In the genomic region with DNA sequence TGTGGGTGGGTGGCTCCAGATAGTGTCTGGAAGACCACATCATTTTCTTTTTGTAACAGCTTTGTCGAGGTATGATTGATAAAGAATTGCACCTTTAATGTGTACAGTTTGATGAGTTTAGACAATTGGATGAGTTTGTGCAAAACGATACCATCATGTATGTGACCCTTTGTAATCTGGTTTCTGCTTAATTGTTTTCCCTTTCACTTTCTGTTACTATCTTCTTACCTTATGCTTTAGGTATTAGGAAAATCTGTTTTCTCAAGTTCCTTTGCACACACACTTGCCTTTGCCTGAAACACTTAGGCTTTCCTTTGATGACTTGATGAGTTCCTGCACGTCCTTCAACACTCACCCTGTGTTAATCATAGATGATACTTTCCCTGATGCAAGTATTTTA, we compare ENCODE assay signal across 28 cellular contexts. TPM values are rescaled to one million over a fixed set of nuclear protein-coding genes. Genes with fewer than 3 reads are reported as not detected.
"Had no signal": no experiment of that assay in that cellular context is flagged by ENCODE, and none has a peak within 500 bp of the region (broad histone marks: within the 10 kb centered on the region; RNA-seq: fewer than 3 reads in every experiment).

No MANE protein-coding gene starts in this region.

- H3K27me3 Mint-ChIP-seq: brain had no signal

- DNase-seq: activated CD4-positive, alpha-beta T cell treated with anti-CD3 and anti-CD28 coated beads for 4 hours; activated CD4-positive, CD25-positive, alpha-beta regulatory T cell; activated CD8-positive, alpha-beta memory T cell treated with anti-CD3 and anti-CD28 coated beads, Interleukin-2, amount 50 U/mL, for 4 hours; activated CD8-positive, alpha-beta T cell treated with anti-CD3 and anti-CD28 coated beads for 36 hours; activated effector memory CD4-positive, alpha-beta T cell treated with Interleukin-2 at 50 U/mL for 16 hours; activated naive CD4-positive, alpha-beta T cell; amygdala; NCI-H1105; NCI-H1436; NCI-H1694 treated with DMSO at 0.1 percent for 48 hours; NCI-H2029 treated with DMSO at 0.1 percent for 48 hours; NCI-H345; NCI-H510A; NCI-H69; Peyer's patch; Right ventricle myocardium superior; SJCRH30; SK-N-SH; T-helper 1 cell had no signal

- H3K4me2 ChIP-seq: SK-N-SH had no signal

- FAIRE-seq: astrocyte had no signal

- H3K36me3 Mint-ChIP-seq: activated naive CD4-positive, alpha-beta T cell treated with anti-CD3 and anti-CD28 coated beads, Interleukin-2, amount 50 U/mL, for 24 hours; brain had no signal

- H3K4me1 ChIP-seq: Peyer's patch, SJCRH30 had no signal

- H3K27ac Mint-ChIP-seq: activated CD8-positive, alpha-beta T cell treated with anti-CD3 and anti-CD28 coated beads for 36 hours; activated naive CD4-positive, alpha-beta T cell treated with anti-CD3 and anti-CD28 coated beads, Interleukin-2, amount 50 U/mL, for 24 hours; activated T-helper 1 cell treated with anti-CD3 and anti-CD28 coated beads, Interleukin-12 subunit alpha, Interleukin-12 subunit beta, Interleukin-2, Interleukin-4 antibody, amounts not matched to agents 30 ng/mL and 10 ng/mL and 1 ng/mL, durations not matched to agents 14 hours and 24 hours and 36 hours; brain had no signal

- H3K9me3 ChIP-seq: Peyer's patch, SJCRH30, SK-N-SH had no signal

- H3K27ac ChIP-seq: cardiac muscle cell, Peyer's patch, RWPE1, SJCRH30, VCaP had no signal

- H3K9me3 Mint-ChIP-seq: activated CD8-positive, alpha-beta T cell treated with anti-CD3 and anti-CD28 coated beads for 36 hours; activated naive CD4-positive, alpha-beta T cell treated with anti-CD3 and anti-CD28 coated beads, Interleukin-2, amount 50 U/mL, for 24 hours; activated T-helper 1 cell treated with anti-CD3 and anti-CD28 coated beads, Interleukin-12 subunit alpha, Interleukin-12 subunit beta, Interleukin-2, Interleukin-4 antibody, amounts not matched to agents 30 ng/mL and 10 ng/mL and 1 ng/mL, durations not matched to agents 14 hours and 24 hours and 36 hours; brain had no signal

- H3K36me3 ChIP-seq: cardiac muscle cell, Peyer's patch, SJCRH30 had no signal

- H3K4me3 ChIP-seq: cardiac muscle cell, Peyer's patch, SJCRH30 had no signal

- H3K9ac ChIP-seq: SK-N-SH had no signal

- H3K27me3 ChIP-seq: cardiac muscle cell, Peyer's patch, SJCRH30 had no signal

- ATAC-seq: activated CD8-positive, alpha-beta T cell treated with anti-CD3 and anti-CD28 coated beads for 36 hours had no signal

- H3K4me3 Mint-ChIP-seq: activated CD8-positive, alpha-beta T cell treated with anti-CD3 and anti-CD28 coated beads for 36 hours; activated naive CD4-positive, alpha-beta T cell treated with anti-CD3 and anti-CD28 coated beads, Interleukin-2, amount 50 U/mL, for 24 hours; activated T-helper 1 cell treated with anti-CD3 and anti-CD28 coated beads, Interleukin-12 subunit alpha, Interleukin-12 subunit beta, Interleukin-2, Interleukin-4 antibody, amounts not matched to agents 30 ng/mL and 10 ng/mL and 1 ng/mL, durations not matched to agents 14 hours and 24 hours and 36 hours; brain had no signal

- H3K4me1 Mint-ChIP-seq: activated naive CD4-positive, alpha-beta T cell treated with anti-CD3 and anti-CD28 coated beads, Interleukin-2, amount 50 U/mL, for 24 hours; brain had no signal

RNA-seq across cellular contexts. Expression of a gene that starts 6.8 kb away (rescaled TPM):
- total RNA-seq: activated CD8-positive, alpha-beta T cell treated with anti-CD3 and anti-CD28 coated beads for 36 hours; activated T-helper 1 cell treated with anti-CD3 and anti-CD28 coated beads, Interleukin-12 subunit alpha, Interleukin-12 subunit beta, Interleukin-2, Interleukin-4 antibody, amounts not matched to agents 30 ng/mL and 10 ng/mL and 1 ng/mL, durations not matched to agents 14 hours and 24 hours and 36 hours; astrocyte; cardiac muscle cell; MCF 10A; Peyer's patch; Right ventricle myocardium superior; SJCRH30; T-helper 2 cell treated with Interferon-gamma antibody and Interleukin-4, amounts not matched to agents 100 ng/mL and 5 ng/mL, for 36 hours had no signal
- polyA plus RNA-seq: cardiac muscle cell, SK-N-SH had no signal

RNA-seq across cellular contexts. Expression of a gene that starts 32.2 kb away (rescaled TPM):
- total RNA-seq: activated CD8-positive, alpha-beta T cell treated with anti-CD3 and anti-CD28 coated beads for 36 hours; activated T-helper 1 cell treated with anti-CD3 and anti-CD28 coated beads, Interleukin-12 subunit alpha, Interleukin-12 subunit beta, Interleukin-2, Interleukin-4 antibody, amounts not matched to agents 30 ng/mL and 10 ng/mL and 1 ng/mL, durations not matched to agents 14 hours and 24 hours and 36 hours; astrocyte; cardiac muscle cell; MCF 10A; Peyer's patch; Right ventricle myocardium superior; SJCRH30; T-helper 2 cell treated with Interferon-gamma antibody and Interleukin-4, amounts not matched to agents 100 ng/mL and 5 ng/mL, for 36 hours had no signal
- polyA plus RNA-seq: cardiac muscle cell, SK-N-SH had no signal

RNA-seq across cellular contexts. Expression of a gene that starts 41.5 kb away (rescaled TPM):
- total RNA-seq: activated CD8-positive, alpha-beta T cell treated with anti-CD3 and anti-CD28 coated beads for 36 hours; activated T-helper 1 cell treated with anti-CD3 and anti-CD28 coated beads, Interleukin-12 subunit alpha, Interleukin-12 subunit beta, Interleukin-2, Interleukin-4 antibody, amounts not matched to agents 30 ng/mL and 10 ng/mL and 1 ng/mL, durations not matched to agents 14 hours and 24 hours and 36 hours; astrocyte; cardiac muscle cell; MCF 10A; Peyer's patch; Right ventricle myocardium superior; SJCRH30; T-helper 2 cell treated with Interferon-gamma antibody and Interleukin-4, amounts not matched to agents 100 ng/mL and 5 ng/mL, for 36 hours had no signal
- polyA plus RNA-seq: cardiac muscle cell, SK-N-SH had no signal

RNA-seq across cellular contexts. Expression of a gene that starts 57.7 kb away (rescaled TPM):
- total RNA-seq: activated CD8-positive, alpha-beta T cell treated with anti-CD3 and anti-CD28 coated beads for 36 hours; activated T-helper 1 cell treated with anti-CD3 and anti-CD28 coated beads, Interleukin-12 subunit alpha, Interleukin-12 subunit beta, Interleukin-2, Interleukin-4 antibody, amounts not matched to agents 30 ng/mL and 10 ng/mL and 1 ng/mL, durations not matched to agents 14 hours and 24 hours and 36 hours; astrocyte; cardiac muscle cell; MCF 10A; Peyer's patch; Right ventricle myocardium superior; SJCRH30; T-helper 2 cell treated with Interferon-gamma antibody and Interleukin-4, amounts not matched to agents 100 ng/mL and 5 ng/mL, for 36 hours had no signal
- polyA plus RNA-seq: cardiac muscle cell, SK-N-SH had no signal
